ENCODE assay signal across 9 cellular contexts in genomic region chr12:13981296-13981962, GRCh38. TPM values are rescaled to one million over a fixed set of nuclear protein-coding genes. Genes with fewer than 3 reads are reported as not detected.
DNase-seq lines count a peak whose midpoint lies in the region; ATAC-seq and TF ChIP-seq lines count a peak whose summit lies in the region.
"Had no signal": no experiment of that assay in that cellular context is flagged by ENCODE, and none has a peak within 500 bp of the region (broad histone marks: within the 10 kb centered on the region; RNA-seq: fewer than 3 reads in every experiment).

Gene GRIN2B (minus strand): TSS chr12:13981602. CDS start chr12:13866208, 115,394 bp downstream.

- CTCF ChIA-PET in activated CD8-positive, alpha-beta T cell treated with anti-CD3 and anti-CD28 coated beads for 36 hours (lab: Charles Lee) = interaction anchor here (0.8 kb wide), 1 partner anchor 186 kb away, joined by 3 read pairs; no protein-coding TSS in a partner anchor
- CTCF ChIA-PET in activated CD8-positive, alpha-beta T cell treated with anti-CD3 and anti-CD28 coated beads, Interleukin-2, amount 10 ng/mL, durations not matched to agents 7 days and 5 days (lab: Charles Lee) = no interaction called here

- 2% methylated on average over 37 of the region's 37 CpGs for WGBS in suprapubic skin

- H3K4me2 ChIP-seq in osteoblast (ENCODE audit: insufficient read depth, low read length) = no peak within 1 kb of the TSS

- H3K9me3 Mint-ChIP-seq in activated CD8-positive, alpha-beta T cell treated with anti-CD3 and anti-CD28 coated beads for 36 hours = peaks cover 3% of the 10 kb centered on the region
- H3K9me3 Mint-ChIP-seq in activated CD8-positive, alpha-beta T cell treated with anti-CD3 and anti-CD28 coated beads, Interleukin-2, amount 10 ng/mL, durations not matched to agents 7 days and 5 days (ENCODE audit: insufficient read depth) = no peaks in the 10 kb centered on the region

- peaks cover 9% of the 10 kb centered on the region for H3K4me1 Mint-ChIP-seq in activated CD8-positive, alpha-beta T cell treated with anti-CD3 and anti-CD28 coated beads for 36 hours (ENCODE audit: low read depth)
- H3K4me1 Mint-ChIP-seq in activated CD8-positive, alpha-beta T cell treated with anti-CD3 and anti-CD28 coated beads, Interleukin-2, amount 10 ng/mL, durations not matched to agents 7 days and 5 days (ENCODE audit: low read depth) = peaks cover 11% of the 10 kb centered on the region

- no peak for ATAC-seq in activated CD8-positive, alpha-beta T cell treated with anti-CD3 and anti-CD28 coated beads for 36 hours
- no peak for ATAC-seq in activated CD8-positive, alpha-beta T cell treated with anti-CD3 and anti-CD28 coated beads, Interleukin-2, amount 10 ng/mL, durations not matched to agents 7 days and 5 days
- ATAC-seq in left colon = peak; percentile 50

- POLR2A ChIA-PET in activated CD8-positive, alpha-beta T cell treated with anti-CD3 and anti-CD28 coated beads for 36 hours (lab: Charles Lee) = no interaction called here
- POLR2A ChIA-PET in activated CD8-positive, alpha-beta T cell treated with anti-CD3 and anti-CD28 coated beads, Interleukin-2, amount 10 ng/mL, durations not matched to agents 7 days and 5 days (lab: Charles Lee) = no interaction called here

- intact Hi-C loops in activated CD8-positive, alpha-beta T cell treated with anti-CD3 and anti-CD28 coated beads for 36 hours (cut with micrococcal nuclease) = no loop called here
- intact Hi-C loops in left colon (cut with DNase I, micrococcal nuclease) = no loop called here

- peaks cover 17% of the 10 kb centered on the region for H3K4me1 ChIP-seq in suprapubic skin
- no peaks in the 10 kb centered on the region for H3K4me1 ChIP-seq in osteoblast (ENCODE audit: insufficient read depth, low read length)

- TF ChIP-seq CTCF in activated CD8-positive, alpha-beta T cell treated with anti-CD3 and anti-CD28 coated beads for 36 hours (IDR thresholded peaks at IDR 0.05) = no peak
- TF ChIP-seq CTCF in suprapubic skin (IDR thresholded peaks at IDR 0.05) (no peak), osteoblast (IDR thresholded peaks at IDR 0.05; ENCODE audit: extremely low read depth, low read depth, low read length) (no peak)

- no peaks in the 10 kb centered on the region for H3K79me2 ChIP-seq in osteoblast (ENCODE audit: insufficient read depth, low read length)

- H3K4me3 Mint-ChIP-seq in activated CD8-positive, alpha-beta T cell treated with anti-CD3 and anti-CD28 coated beads for 36 hours = no peak within 1 kb of the TSS
- H3K4me3 Mint-ChIP-seq in activated CD8-positive, alpha-beta T cell treated with anti-CD3 and anti-CD28 coated beads, Interleukin-2, amount 10 ng/mL, durations not matched to agents 7 days and 5 days = no peak within 1 kb of the TSS

- H3K27ac Mint-ChIP-seq in activated CD8-positive, alpha-beta T cell treated with anti-CD3 and anti-CD28 coated beads for 36 hours = no peak within 1 kb of the TSS
- no peak within 1 kb of the TSS for H3K27ac Mint-ChIP-seq in activated CD8-positive, alpha-beta T cell treated with anti-CD3 and anti-CD28 coated beads, Interleukin-2, amount 10 ng/mL, durations not matched to agents 7 days and 5 days

- H3K36me3 Mint-ChIP-seq in activated CD8-positive, alpha-beta T cell treated with anti-CD3 and anti-CD28 coated beads for 36 hours (ENCODE audit: low read depth) = no peaks in the 10 kb centered on the region
- H3K36me3 Mint-ChIP-seq in activated CD8-positive, alpha-beta T cell treated with anti-CD3 and anti-CD28 coated beads, Interleukin-2, amount 10 ng/mL, durations not matched to agents 7 days and 5 days (ENCODE audit: low read depth) = peaks cover 2% of the 10 kb centered on the region

- H3K27me3 Mint-ChIP-seq in activated CD8-positive, alpha-beta T cell treated with anti-CD3 and anti-CD28 coated beads for 36 hours = peaks cover 66% of the 10 kb centered on the region
- H3K27me3 Mint-ChIP-seq in activated CD8-positive, alpha-beta T cell treated with anti-CD3 and anti-CD28 coated beads, Interleukin-2, amount 10 ng/mL, durations not matched to agents 7 days and 5 days (ENCODE audit: low read depth) = peaks cover 50% of the 10 kb centered on the region

- H3K4me3 ChIP-seq in suprapubic skin = peak within 1 kb of the TSS; percentile 27
- H3K4me3 ChIP-seq in osteoblast (ENCODE audit: insufficient read depth, low read length) = no peak within 1 kb of the TSS

- H3K36me3 ChIP-seq in suprapubic skin (no peaks in the 10 kb centered on the region), osteoblast (ENCODE audit: insufficient read depth, low read length) (no peaks in the 10 kb centered on the region)

- H3K9me3 ChIP-seq in suprapubic skin (no peaks in the 10 kb centered on the region), osteoblast (ENCODE audit: low read depth, low read length) (no peaks in the 10 kb centered on the region)

- H3K27me3 ChIP-seq in suprapubic skin (peaks cover 79% of the 10 kb centered on the region), osteoblast (ENCODE audit: insufficient read depth, low read length) (peaks cover 14% of the 10 kb centered on the region)

- peak; percentile 9 for DNase-seq in activated CD8-positive, alpha-beta T cell treated with anti-CD3 and anti-CD28 coated beads for 36 hours
- DNase-seq in activated CD8-positive, alpha-beta T cell treated with anti-CD3 and anti-CD28 coated beads, Interleukin-2, amount 10 ng/mL, durations not matched to agents 7 days and 5 days = no peak
- DNase-seq in left colon (peak in 1 of 2 donors; percentile 13), suprapubic skin (ENCODE audit: low spot score in 2 of 2) (no peak), NCI-H226 (no peak), osteoblast (ENCODE audit: insufficient read length, low spot score, missing footprints) (no peak)
- DNase-seq in stimulated activated CD4-positive, alpha-beta T cell treated with anti-CD3 and anti-CD28 coated beads, Interleukin-4, amount 100 ng/mL, for 24 hours = no peak
- DNase-seq: NCI-H1048 had no signal

- TF ChIP-seq POLR2A in suprapubic skin (IDR thresholded peaks at IDR 0.05) = no peak

- no peaks in the 10 kb centered on the region for H4K20me1 ChIP-seq in osteoblast (ENCODE audit: insufficient read depth, low read length)

- H3K27ac ChIP-seq in angular gyrus (ENCODE audit: low read depth, low read length) = peak within 1 kb of the TSS; percentile 81
- no peak within 1 kb of the TSS for H3K27ac ChIP-seq in suprapubic skin
- no peak within 1 kb of the TSS for H3K27ac ChIP-seq in osteoblast (ENCODE audit: low read depth, low read length)

- no peak for TF ChIP-seq EP300 in suprapubic skin (IDR thresholded peaks at IDR 0.05)

- H2AFZ ChIP-seq in osteoblast (ENCODE audit: low read length) = no peak within 1 kb of the TSS

RNA-seq across cellular contexts. Expression of gene GRIN2B, which starts in this region (rescaled TPM):
- not detected for total RNA-seq in activated CD8-positive, alpha-beta T cell treated with anti-CD3 and anti-CD28 coated beads for 36 hours
- total RNA-seq in activated CD8-positive, alpha-beta T cell treated with anti-CD3 and anti-CD28 coated beads, Interleukin-2, amount 10 ng/mL, durations not matched to agents 7 days and 5 days = not detected
- total RNA-seq in left colon (1 to 10 TPM in 1 of 2 donors, under 1 TPM in 1; 0.78 to 1.4 TPM), suprapubic skin (under 1 TPM in 3 of 4 donors, not detected in 1; 0.04 to 0.26 (median 0.08) TPM), osteoblast (not detected in 2 replicates)

Comparison
In these comparisons a context has a peak if more than half of its experiments do, and no peak if none do; other contexts are left out.
1. Peak in DNase-seq in activated CD8-positive, alpha-beta T cell treated with anti-CD3 and anti-CD28 coated beads for 36 hours; RNA of the gene not detected or under 1 TPM.